ENCODE assay signal across 11 cellular contexts in genomic region chr10:86968994-86969355, GRCh38. TPM values are rescaled to one million over a fixed set of nuclear protein-coding genes. Genes with fewer than 3 reads are reported as not detected.
A peak's percentile ranks its signal among the peaks of the same experiment; 100 is the strongest.
DNase-seq lines count a peak whose midpoint lies in the region; ATAC-seq and TF ChIP-seq lines count a peak whose summit lies in the region.
"Had no signal": no experiment of that assay in that cellular context is flagged by ENCODE, and none has a peak within 500 bp of the region (broad histone marks: within the 10 kb centered on the region; RNA-seq: fewer than 3 reads in every experiment).

No MANE protein-coding gene starts in this region.

- no peaks in the 10 kb centered on the region for H3K36me3 ChIP-seq in NT2/D1 (ENCODE audit: insufficient read depth, insufficient read length, low read length)
- no peaks in the 10 kb centered on the region for H3K36me3 ChIP-seq in ovary
- no peaks in the 10 kb centered on the region for H3K36me3 ChIP-seq in endodermal cell (ENCODE audit: control insufficient read depth, insufficient read depth, low read length)
- H3K36me3 ChIP-seq: cardiac muscle cell had no signal

- no peak for TF ChIP-seq CTCF in ovary (IDR thresholded peaks at IDR 0.05)
- TF ChIP-seq CTCF in endodermal cell (conservative IDR thresholded peaks at IDR 0.05) = no peak

- H3K9me3 ChIP-seq in NT2/D1 (ENCODE audit: insufficient read depth, low read length) (no peaks in the 10 kb centered on the region), ovary (no peaks in the 10 kb centered on the region), endodermal cell (ENCODE audit: control insufficient read depth, low read length) (no peaks in the 10 kb centered on the region)

- H3K27ac Mint-ChIP-seq in effector memory CD8-positive, alpha-beta T cell = no peak overlapping the region
- no peak overlapping the region for H3K27ac Mint-ChIP-seq in endodermal cell
- H3K27ac Mint-ChIP-seq: immature natural killer cell had no signal

- peaks cover 23% of the 10 kb centered on the region for H3K36me3 Mint-ChIP-seq in effector memory CD8-positive, alpha-beta T cell (ENCODE audit: insufficient read depth)
- H3K36me3 Mint-ChIP-seq in endodermal cell (ENCODE audit: low read depth) = no peaks in the 10 kb centered on the region
- H3K36me3 Mint-ChIP-seq: immature natural killer cell had no signal

- H3K4me3 ChIP-seq in NT2/D1 (ENCODE audit: insufficient read length, low read depth) (no peak overlapping the region), ovary (peak overlapping the region; percentile 71), endodermal cell (ENCODE audit: low read length) (no peak overlapping the region)
- H3K4me3 ChIP-seq: cardiac muscle cell had no signal

- DNase-seq in AG08396 (ENCODE audit: low spot score) (peak; percentile 25), NT2/D1 (ENCODE audit: low read depth, low spot score) (no peak), epithelial cell of prostate (ENCODE audit: low read depth, low spot score) (no peak), ovary (peak in 3 of 5 donors; percentile 59 to 67 (median 60)), glomerular visceral epithelial cell (ENCODE audit: extremely low spot score) (no peak), hepatic stellate cell (ENCODE audit: low spot score) (no peak), endodermal cell (no peak)
- DNase-seq in effector memory CD8-positive, alpha-beta T cell = no peak
- DNase-seq: immature natural killer cell had no signal

- TF ChIP-seq POLR2A in ovary (IDR thresholded peaks at IDR 0.05) = no peak

- no peaks in the 10 kb centered on the region for H3K9me3 Mint-ChIP-seq in effector memory CD8-positive, alpha-beta T cell
- H3K9me3 Mint-ChIP-seq in endodermal cell = no peaks in the 10 kb centered on the region
- H3K9me3 Mint-ChIP-seq: immature natural killer cell had no signal

- intact Hi-C loops in ovary (cut with DNase I) = loop anchor here in 1 of 4 donors (10.0 kb wide), 1 partner anchor 126 kb away; the partner anchor contains the start of genes GLUD1 and SHLD2

- H3K4me1 Mint-ChIP-seq in effector memory CD8-positive, alpha-beta T cell (ENCODE audit: low read depth in 2 of 2) = peaks cover 21 to 25% of the 10 kb centered on the region in 2 donors
- peaks cover 16% of the 10 kb centered on the region for H3K4me1 Mint-ChIP-seq in endodermal cell

- H3K4me1 ChIP-seq in NT2/D1 (ENCODE audit: insufficient read depth, insufficient read length) = peaks cover 23% of the 10 kb centered on the region
- H3K4me1 ChIP-seq in ovary (ENCODE audit: insufficient read depth) = peaks cover 21% of the 10 kb centered on the region
- peaks cover 4% of the 10 kb centered on the region for H3K4me1 ChIP-seq in endodermal cell (ENCODE audit: control insufficient read depth, insufficient read depth, low read length)

- no peak for ATAC-seq in effector memory CD8-positive, alpha-beta T cell (replicated peaks)

- H3K27me3 ChIP-seq in NT2/D1 (ENCODE audit: insufficient read depth, insufficient read length) (peaks cover 7% of the 10 kb centered on the region), ovary (no peaks in the 10 kb centered on the region), endodermal cell (ENCODE audit: control insufficient read depth, insufficient read depth, low read length, poor library complexity, severe bottlenecking) (peaks cover 32% of the 10 kb centered on the region)

- TF ChIP-seq EP300 in ovary (IDR thresholded peaks at IDR 0.05) = no peak

- no peaks in the 10 kb centered on the region for H3K27me3 Mint-ChIP-seq in effector memory CD8-positive, alpha-beta T cell
- H3K27me3 Mint-ChIP-seq in endodermal cell (ENCODE audit: insufficient read depth) = peaks cover 26% of the 10 kb centered on the region

- H3K4me3 Mint-ChIP-seq in effector memory CD8-positive, alpha-beta T cell = peak overlapping the region in 1 of 2 donors; percentile 23
- no peak overlapping the region for H3K4me3 Mint-ChIP-seq in endodermal cell

- H3K9ac ChIP-seq in NT2/D1 (ENCODE audit: insufficient read length, low read depth) = peak overlapping the region; percentile 21
- no peak overlapping the region for H3K9ac ChIP-seq in endodermal cell (ENCODE audit: extremely low read depth, low read length, poor library complexity, severe bottlenecking)

- peak overlapping the region; percentile 97 for H3K27ac ChIP-seq in epithelial cell of prostate
- peak overlapping the region; percentile 97 to 99 for H3K27ac ChIP-seq in ovary
- no peak overlapping the region for H3K27ac ChIP-seq in endodermal cell (ENCODE audit: low read depth, low read length)
- H3K27ac ChIP-seq: cardiac muscle cell had no signal

- 32 to 36% (median 33%) methylated on average over 9 of the region's 9 CpGs for WGBS in ovary, 3 donors
- 95 to 96% methylated on average over 7 to 9 of the region's 9 CpGs for WGBS in endodermal cell (ENCODE audit: insufficient coverage in 1 of 2, insufficient read length in 1 of 2), 2 experiments

RNA-seq across cellular contexts. Expression of gene ADIRF, which starts 0.7 kb away (rescaled TPM):
- total RNA-seq in ovary = 100 to 1,000 TPM; 154 to 451 (median 231) TPM
- 100 to 1,000 TPM in 1 of 2 donors, 10 to 100 TPM in 1; 57.4 to 528 TPM for polyA plus RNA-seq in ovary
- under 1 TPM in 1 of 2 donors, not detected in 1; 0.53 TPM for total RNA-seq in endodermal cell
- polyA plus RNA-seq in endodermal cell (2013, experiment 1 of 2) = 0.50 TPM
- polyA plus RNA-seq in endodermal cell (2013, experiment 2 of 2) = 0.66 TPM
- total RNA-seq: cardiac muscle cell had no signal
- polyA plus RNA-seq: immature natural killer cell had no signal

RNA-seq across cellular contexts. Expression of gene SNCG, which starts 10.6 kb away (rescaled TPM):
- total RNA-seq in ovary (10 to 100 TPM; 15.4 to 76.1 (median 43.6) TPM), endodermal cell (1 to 10 TPM in 1 of 2 donors, under 1 TPM in 1; 0.60 to 2.7 TPM)
- polyA plus RNA-seq in ovary = 10 to 100 TPM; 13.7 to 41.9 TPM
- polyA plus RNA-seq in endodermal cell (2013, experiment 1 of 2) = 14.7 TPM
- 11.6 TPM for polyA plus RNA-seq in endodermal cell (2013, experiment 2 of 2)
- polyA plus RNA-seq: immature natural killer cell had no signal

RNA-seq across cellular contexts. Expression of gene MMRN2, which starts 11.6 kb away (rescaled TPM):
- 10 to 100 TPM; 11.3 to 44.6 (median 18.5) TPM for total RNA-seq in ovary
- polyA plus RNA-seq in ovary = 10 to 100 TPM; 21.2 to 29.9 TPM
- 1 to 10 TPM in 1 of 2 donors, under 1 TPM in 1; 1.00 to 1.3 TPM for total RNA-seq in endodermal cell
- 0.75 TPM for polyA plus RNA-seq in endodermal cell (2013, experiment 1 of 2)
- 0.58 TPM for polyA plus RNA-seq in endodermal cell (2013, experiment 2 of 2)
- polyA plus RNA-seq: immature natural killer cell had no signal

RNA-seq across cellular contexts. Expression of gene FAM25A, which starts 51.1 kb away (rescaled TPM):
- total RNA-seq in ovary = not detected
- polyA plus RNA-seq in ovary = not detected
- not detected for total RNA-seq in endodermal cell
- not detected for polyA plus RNA-seq in endodermal cell (2013, experiment 1 of 2)
- polyA plus RNA-seq in endodermal cell (2013, experiment 2 of 2) = not detected
- total RNA-seq: cardiac muscle cell, temporal lobe had no signal
- polyA plus RNA-seq: cardiac muscle cell, immature natural killer cell had no signal

Comparison
In these comparisons a context has a peak if more than half of its experiments do, and no peak if none do; other contexts are left out.
1. DNase-seq: peak in AG08396 (single experiment) and ovary (3 of 5); none in NT2/D1 (single experiment), epithelial cell of prostate (single experiment), glomerular visceral epithelial cell (single experiment), effector memory CD8-positive, alpha-beta T cell (0 of 3), hepatic stellate cell (single experiment) and endodermal cell (single experiment).
2. RNA of gene ADIRF, which starts 0.7 kb away (total RNA-seq): 154 to 451 TPM in ovary; 0.53 TPM in endodermal cell; every median in the first group is over 100 times any median in the second.
3. RNA of gene SNCG, which starts 10.6 kb away (total RNA-seq): 15.4 to 76.1 TPM in ovary; 0.60 to 2.7 TPM in endodermal cell; every median in the first group is over 4 times any median in the second.
4. RNA of gene MMRN2, which starts 11.6 kb away (total RNA-seq): 11.3 to 44.6 TPM in ovary; 1.00 to 1.3 TPM in endodermal cell; every median in the first group is over 4 times any median in the second.